8 cellular contexts compared by ENCODE assay signal in the genomic region with DNA sequence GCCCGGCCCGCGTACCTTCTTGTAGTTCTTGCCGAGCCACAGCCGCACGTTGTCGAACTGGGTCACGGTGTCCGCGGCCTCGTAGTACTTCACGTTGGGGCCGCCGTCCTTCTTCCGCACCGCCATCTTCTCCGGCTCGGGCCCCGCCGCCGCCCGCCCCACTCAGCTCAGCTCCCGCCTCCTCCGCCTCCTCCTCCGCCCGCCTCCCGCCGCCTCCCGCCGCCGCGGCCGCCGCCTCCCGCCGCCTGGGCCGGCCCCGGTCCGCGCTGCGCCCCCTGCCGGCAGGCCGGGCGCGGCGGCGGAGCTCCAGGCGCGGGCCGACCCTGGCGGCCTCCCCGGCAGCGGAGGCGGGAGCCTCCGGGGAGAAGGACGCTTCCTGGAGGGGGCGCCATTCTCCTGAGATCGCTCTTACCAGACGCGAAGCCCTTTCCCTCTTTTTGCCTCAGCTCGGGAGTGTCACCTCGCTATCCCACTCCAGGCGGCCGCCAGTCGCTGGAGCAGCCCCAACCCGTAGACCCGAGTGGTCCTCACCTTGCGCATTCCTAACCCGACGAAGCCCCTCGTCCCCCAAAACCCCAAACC. TPM values are rescaled to one million over a fixed set of nuclear protein-coding genes. Genes with fewer than 3 reads are reported as not detected.
DNase-seq lines count a peak whose midpoint lies in the region; ATAC-seq, FAIRE-seq and TF ChIP-seq lines count a peak whose summit lies in the region.

SMARCC2 (minus strand) TSS at position 148 of the 582 bp plus-strand sequence; CDS start at position 126, 22 bp downstream.

- peaks cover 6 to 13% of the 10 kb centered on the region in 2 experiments for H3K36me3 ChIP-seq in keratinocyte (ENCODE audit: control insufficient read depth in 2 of 2, extremely low read depth in 1 of 2, insufficient read depth in 2 of 2, low read length in 2 of 2)

- no peaks in the 10 kb centered on the region for H3K27me3 ChIP-seq in keratinocyte (ENCODE audit: control insufficient read depth, extremely low read depth, insufficient read depth, low read length)

- ATAC-seq in A549 (peak; percentile 83 to 91), HG03108 (IDR thresholded peaks at IDR 0.05; ENCODE audit: unreplicated experiment) (peak; percentile 78)
- peak; percentile 86 to 88 for ATAC-seq in activated CD4-positive, CD25-positive, alpha-beta regulatory T cell treated with anti-CD3 and anti-CD28 coated beads, Interleukin-2, amount 50 U/mL, for 24 hours
- peak; percentile 90 for ATAC-seq in central memory CD8-positive, alpha-beta T cell (replicated peaks; ENCODE audit: extremely low read depth, poor library complexity, severe bottlenecking)

- H3K9me3 Mint-ChIP-seq in central memory CD8-positive, alpha-beta T cell = no peaks in the 10 kb centered on the region

- H3K4me1 ChIP-seq in A549 = peaks cover 13% of the 10 kb centered on the region
- H3K4me1 ChIP-seq in keratinocyte (ENCODE audit: control insufficient read depth, extremely low read depth, insufficient read depth, low read length) = peaks cover 13% of the 10 kb centered on the region

- TF ChIP-seq POLR2A in A549 (IDR thresholded peaks at IDR 0.05; ENCODE audit: low read length) = peak; percentile 63
- TF ChIP-seq POLR2A in GM18526 (IDR thresholded peaks at IDR 0.05; ENCODE audit: extremely low read depth, insufficient read length) = peak; percentile 32

- no peak for TF ChIP-seq EP300 in A549 (IDR thresholded peaks at IDR 0.05)

- FAIRE-seq in A549 (lab: Jason Lieb, UNC) = no peak
- FAIRE-seq in keratinocyte (lab: Jason Lieb, UNC) = no peak

- peak within 1 kb of the TSS; percentile 89 for H3K4me3 Mint-ChIP-seq in central memory CD8-positive, alpha-beta T cell

- H3K4me1 Mint-ChIP-seq in central memory CD8-positive, alpha-beta T cell = peaks cover 46% of the 10 kb centered on the region

- H3K79me2 ChIP-seq in keratinocyte (ENCODE audit: control insufficient read depth, insufficient read depth, low read length) = peaks cover 27% of the 10 kb centered on the region

- CTCF ChIA-PET in A549 (lab: Yijun Ruan, JAX) = interaction anchor here (0.6 to 6.8 kb wide), 68 partner anchors 9 to 1327 kb away, joined by 3 to 204 read pairs (median 6); partner anchors contain the start of genes ANKRD52, CNPY2, COQ10A and CS

- no peaks in the 10 kb centered on the region for H3K9me3 ChIP-seq in A549
- H3K9me3 ChIP-seq in keratinocyte (ENCODE audit: control insufficient read depth, low read depth, low read length) = no peaks in the 10 kb centered on the region

- peak within 1 kb of the TSS; percentile 93 to 99 for H3K27ac ChIP-seq in A549
- peak within 1 kb of the TSS; percentile 70 for H3K27ac ChIP-seq in keratinocyte (ENCODE audit: control insufficient read depth, insufficient read depth, low read length)

- H2AFZ ChIP-seq in keratinocyte (ENCODE audit: control insufficient read depth, low read length) = peak within 1 kb of the TSS; percentile 98

- peak within 1 kb of the TSS; percentile 84 for H3K9ac ChIP-seq in keratinocyte (ENCODE audit: control insufficient read depth, extremely low read depth, insufficient read depth, low read length)

- peak within 1 kb of the TSS; percentile 99 for H3K4me2 ChIP-seq in A549
- H3K4me2 ChIP-seq in keratinocyte (ENCODE audit: control insufficient read depth, extremely low read depth, insufficient read depth, low read depth, low read length) = peak within 1 kb of the TSS; percentile 100

- H3K36me3 Mint-ChIP-seq in central memory CD8-positive, alpha-beta T cell (ENCODE audit: insufficient read depth) = peaks cover 43% of the 10 kb centered on the region

- H3K4me3 ChIP-seq in A549 (peak within 1 kb of the TSS; percentile 81), keratinocyte (ENCODE audit: control insufficient read depth in 2 of 3, extremely low read depth in 1 of 3, insufficient read depth in 2 of 3, low read depth in 1 of 3, low read length in 3 of 3) (peak within 1 kb of the TSS; percentile 84 to 89 (median 88))

- no peaks in the 10 kb centered on the region for H4K20me1 ChIP-seq in keratinocyte (ENCODE audit: control insufficient read depth, extremely low read depth, insufficient read depth, low read length)

- TF ChIP-seq CTCF in A549 (IDR thresholded peaks at IDR 0.05) (peak; percentile 99), keratinocyte (optimal IDR thresholded peaks at IDR 0.05 in 1 of 3, IDR thresholded peaks at IDR 0.05 in 1 of 3, conservative IDR thresholded peaks at IDR 0.05 in 1 of 3; ENCODE audit: extremely low read depth in 1 of 3, insufficient read depth in 2 of 3, low read length in 3 of 3) (peak; percentile 60 to 89 (median 81))

- dilution Hi-C loops in keratinocyte (cut with MboI; ENCODE audit: extremely low pct_ligation_motif_present, low sequenced_read_pairs) = no loop called here

- POLR2A ChIA-PET in A549 (lab: Yijun Ruan, JAX) = interaction anchor here (0.6 to 1.7 kb wide), 13 partner anchors 14 to 275 kb away, joined by 3 to 36 read pairs (median 5); partner anchors contain the start of genes ANKRD52, CNPY2, ESYT1 and MYL6

- peak; percentile 39 to 41; a peak in 3 of 5 replicates for TF ChIP-seq RAD21 in A549 (conservative IDR thresholded peaks at IDR 0.05 in 1 of 2, IDR thresholded peaks at IDR 0.05 in 1 of 2)

- no peaks in the 10 kb centered on the region for H3K27me3 Mint-ChIP-seq in central memory CD8-positive, alpha-beta T cell

- H3K9me1 ChIP-seq in keratinocyte (ENCODE audit: control insufficient read depth, extremely low read depth, insufficient read depth, low read length) = no peaks in the 10 kb centered on the region

- DNase-seq in A549 (ENCODE audit: low read depth in 1 of 2, low spot score in 1 of 2) = peak; percentile 91 to 92
- peak; percentile 82 for DNase-seq in NCI-H226
- peak; percentile 74 to 76 for DNase-seq in central memory CD8-positive, alpha-beta T cell (ENCODE audit: low spot score in 2 of 2)
- DNase-seq in keratinocyte (ENCODE audit: low read depth, low spot score) = peak; percentile 53
- DNase-seq in stimulated activated CD4-positive, alpha-beta T cell treated with anti-CD3 and anti-CD28 coated beads, Interleukin-12 subunit alpha, Interleukin-12 subunit beta, amount 100 ng/mL, for 48 hours (ENCODE audit: low read depth in 2 of 3, low spot score in 1 of 3) = peak; percentile 66 to 82 (median 76)

- peak within 1 kb of the TSS; percentile 98 for H3K27ac Mint-ChIP-seq in central memory CD8-positive, alpha-beta T cell (ENCODE audit: low read depth)

- 1% methylated on average over 38 of the region's 71 CpGs for WGBS in A549 (ENCODE audit: missing lambda C conversion rate)

TF ChIP-seq in A549, 52 proteins besides CTCF, POLR2A, EP300 and RAD21 (continues in another document):
- TF ChIP-seq HOXA7 (CRISPR knock-in tag; IDR thresholded peaks at IDR 0.05) = no peak
- TF ChIP-seq, protein P1, sequence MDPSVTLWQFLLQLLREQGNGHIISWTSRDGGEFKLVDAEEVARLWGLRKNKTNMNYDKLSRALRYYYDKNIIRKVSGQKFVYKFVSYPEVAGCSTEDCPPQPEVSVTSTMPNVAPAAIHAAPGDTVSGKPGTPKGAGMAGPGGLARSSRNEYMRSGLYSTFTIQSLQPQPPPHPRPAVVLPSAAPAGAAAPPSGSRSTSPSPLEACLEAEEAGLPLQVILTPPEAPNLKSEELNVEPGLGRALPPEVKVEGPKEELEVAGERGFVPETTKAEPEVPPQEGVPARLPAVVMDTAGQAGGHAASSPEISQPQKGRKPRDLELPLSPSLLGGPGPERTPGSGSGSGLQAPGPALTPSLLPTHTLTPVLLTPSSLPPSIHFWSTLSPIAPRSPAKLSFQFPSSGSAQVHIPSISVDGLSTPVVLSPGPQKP (IDR thresholded peaks at IDR 0.05; ENCODE audit: low read depth, low read length) = no peak
- no peak for TF ChIP-seq MAZ (IDR thresholded peaks at IDR 0.05; ENCODE audit: borderline replicate concordance, low read depth, low read length)
- TF ChIP-seq ZFP36 (IDR thresholded peaks at IDR 0.05; ENCODE audit: borderline replicate concordance, partially characterized antibody) = peak; percentile 98
- peak; percentile 35 to 72; a peak in 4 of 5 replicates for TF ChIP-seq JUN (IDR thresholded peaks at IDR 0.05)
- no peak; the same call in 1 of the 2 replicates for TF ChIP-seq PHF8 (IDR thresholded peaks at IDR 0.05; ENCODE audit: borderline replicate concordance, low read depth)
- no peak for TF ChIP-seq BHLHE40 (IDR thresholded peaks at IDR 0.05; ENCODE audit: low read depth, low read length)
- no peak; the same call in 1 of the 2 replicates for TF ChIP-seq KDM5A (IDR thresholded peaks at IDR 0.05)
- no peak for TF ChIP-seq KDM1A (IDR thresholded peaks at IDR 0.05; ENCODE audit: low read depth)
- TF ChIP-seq HOXB13 (CRISPR knock-in tag; IDR thresholded peaks at IDR 0.05; ENCODE audit: low read depth) = no peak
- peak; percentile 64; the same call in 1 of the 2 replicates for TF ChIP-seq MYC (IDR thresholded peaks at IDR 0.05; ENCODE audit: borderline replicate concordance, low read length)
- 0 out of 2 replicates have a peak, but pooled peaks have one; percentile 50 for TF ChIP-seq E2F6 (IDR thresholded peaks at IDR 0.05; ENCODE audit: borderline replicate concordance, low read depth)
- TF ChIP-seq, protein P2, sequence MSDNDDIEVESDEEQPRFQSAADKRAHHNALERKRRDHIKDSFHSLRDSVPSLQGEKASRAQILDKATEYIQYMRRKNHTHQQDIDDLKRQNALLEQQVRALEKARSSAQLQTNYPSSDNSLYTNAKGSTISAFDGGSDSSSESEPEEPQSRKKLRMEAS (IDR thresholded peaks at IDR 0.05) = peak; percentile 49; the same call in 1 of the 2 replicates

RNA-seq across cellular contexts. Expression of gene SMARCC2, which starts in this region (rescaled TPM):
- polyA plus RNA-seq in A549 (2011; rRNA removed) (83.9 and 109 TPM in 2 replicates), A549 (2017; fragmentation: RNase III; extraction: RNeasy Plus Mini Kit Qiagen cat#74134 plus additional on column Dnase treatment) (48.9 to 57.1 TPM (median 51.9 TPM) in 3 replicates), keratinocyte (23.3 to 37.6 TPM (median 32.5 TPM) in 3 replicates)
- 38.0 and 45.4 TPM in 2 replicates for polyA plus RNA-seq in A549 (2012; cell fraction: cytosol; rRNA removed)
- 95.2 and 106 TPM in 2 replicates for polyA plus RNA-seq in A549 (2012; cell fraction: nucleus; rRNA removed)
- polyA minus RNA-seq in A549 (2011; rRNA and poly(A)+ RNA removed) = 107 and 130 TPM in 2 replicates
- polyA plus RNA-seq in keratinocyte (2011; ENCODE audit: low read depth) = 15.0 TPM
- 20.2 and 21.8 TPM in 2 replicates for polyA plus RNA-seq in keratinocyte (2011; cell fraction: cytosol; rRNA removed)
- 81.6 and 83.5 TPM in 2 replicates for polyA plus RNA-seq in keratinocyte (2011; cell fraction: nucleus; rRNA removed)
- 15.7 and 30.9 TPM in 2 replicates for polyA plus RNA-seq in keratinocyte (2012; ENCODE audit: low replicate concordance)
- polyA minus RNA-seq in keratinocyte = 28.8 to 59.6 TPM (median 38.5 TPM) in 3 replicates
- 33.2 TPM for polyA minus RNA-seq in keratinocyte (2011; cell fraction: cytosol; rRNA and poly(A)+ RNA removed)
- polyA minus RNA-seq in keratinocyte (2011; cell fraction: nucleus; rRNA and poly(A)+ RNA removed) = 59.7 and 65.7 TPM in 2 replicates

Comparison
In these comparisons a context has a peak if more than half of its experiments do, and no peak if none do; other contexts are left out.
1. Peak in every context shown above with its lines: DNase-seq, ATAC-seq, H3K4me3 ChIP-seq and H3K27ac ChIP-seq.